ENCODE assay signal across 8 cellular contexts in the genomic region with DNA sequence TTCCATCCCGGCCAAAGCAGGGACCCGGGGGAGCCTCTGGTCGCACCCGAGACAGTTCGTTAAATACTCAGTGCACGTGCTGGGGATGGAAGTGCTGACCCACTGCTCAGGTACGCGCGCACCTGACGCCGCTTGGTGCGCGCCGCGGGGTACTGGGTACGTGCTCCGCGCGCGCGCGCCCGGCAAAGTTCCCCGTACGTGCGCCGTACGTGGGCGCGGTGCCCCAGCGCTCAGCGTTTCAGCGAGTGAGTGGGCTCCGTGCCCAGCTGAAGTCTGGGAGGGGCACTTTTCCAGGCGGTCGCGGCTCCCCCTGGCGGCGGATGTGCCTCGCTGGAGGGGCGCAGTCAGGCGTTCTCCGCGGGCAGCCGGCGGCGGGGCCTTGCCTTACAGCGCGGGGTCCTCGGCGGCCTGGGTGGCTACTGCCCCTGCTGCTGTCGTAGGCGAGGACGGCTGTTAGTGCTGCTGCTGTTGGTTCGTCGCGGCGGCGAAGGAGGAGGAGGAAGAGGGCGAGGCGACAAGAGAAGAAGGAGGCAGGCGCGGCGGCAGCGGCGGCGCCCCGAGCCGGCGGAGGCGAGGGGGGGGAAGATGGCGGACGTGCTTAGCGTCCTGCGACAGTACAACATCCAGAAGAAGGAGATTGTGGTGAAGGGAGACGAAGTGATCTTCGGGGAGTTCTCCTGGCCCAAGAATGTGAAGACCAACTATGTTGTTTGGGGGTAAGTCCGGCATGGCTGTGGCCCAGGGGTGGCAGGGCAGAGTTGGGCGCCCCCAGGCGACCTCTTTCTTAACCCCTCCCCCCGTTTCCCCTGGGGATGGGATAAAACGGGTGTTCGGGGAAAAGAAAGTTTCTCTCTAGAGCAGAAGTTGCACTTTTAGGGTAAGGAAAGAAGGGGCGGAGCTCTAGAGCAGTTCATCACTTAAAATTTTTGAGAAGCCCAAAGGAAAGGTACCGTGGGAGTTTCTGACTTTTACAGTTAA. TPM values are rescaled to one million over a fixed set of nuclear protein-coding genes. Genes with fewer than 3 reads are reported as not detected.
DNase-seq lines count a peak whose midpoint lies in the region; FAIRE-seq and TF ChIP-seq lines count a peak whose summit lies in the region.

A gene (plus strand): TSS at position 416 of the 978 bp plus-strand sequence. CDS start 170 bp downstream, at position 586.

- FAIRE-seq in G401.6 (lab: Jason Lieb, UNC): peak; percentile 90

- peak within 1 kb of the TSS; percentile 80 for H4K8ac ChIP-seq in H9 (replicated peaks; ENCODE audit: insufficient read length, low read depth, low read length)

- H3K23me2 ChIP-seq in H9 (ENCODE audit: insufficient read length, low read depth, low read length, poor library complexity, severe bottlenecking): no peaks in the 10 kb centered on the region

- H3K36me3 Mint-ChIP-seq in H9 (ENCODE audit: insufficient read depth in 1 of 3, low read depth in 3 of 3) (peaks cover 6 to 18% (median 18%) of the 10 kb centered on the region in 3 experiments; a peak in 5 of 7 replicates), neural crest cell (ENCODE audit: low read depth) (peaks cover 2% of the 10 kb centered on the region)

- H2BK20ac ChIP-seq in H9 (ENCODE audit: low read depth, low read length, poor library complexity, severe bottlenecking): no peak within 1 kb of the TSS

- H3K9me3 ChIP-seq in H9 (ENCODE audit: control insufficient read depth, low read depth, low read length) (no peaks in the 10 kb centered on the region), stomach smooth muscle (ENCODE audit: control insufficient read depth in 2 of 2, low read length in 2 of 2) (no peaks in the 10 kb centered on the region)

- H3K79me1 ChIP-seq in H9 (ENCODE audit: insufficient read depth, low read depth, low read length, poor library complexity, severe bottlenecking): no peaks in the 10 kb centered on the region

- H3K4me3 Mint-ChIP-seq in H9: peak within 1 kb of the TSS; percentile 84 to 95
- peak within 1 kb of the TSS; percentile 95 for H3K4me3 Mint-ChIP-seq in neural crest cell

- peak within 1 kb of the TSS; percentile 93 for H3K56ac ChIP-seq in H9 (ENCODE audit: insufficient read length, low read depth, low read length)

- H3K4me3 ChIP-seq in fibroblast of the aortic adventitia (ENCODE audit: low read depth, low read length) (peak within 1 kb of the TSS; percentile 97), stomach smooth muscle (ENCODE audit: low read length in 2 of 2) (peak within 1 kb of the TSS; percentile 87 to 91)

- H3K27ac ChIP-seq in H9 (ENCODE audit: insufficient read length, low read depth, low read length) (peak within 1 kb of the TSS; percentile 97), stomach smooth muscle (ENCODE audit: low read length) (peak within 1 kb of the TSS; percentile 94)

- peak within 1 kb of the TSS; percentile 18 for H2BK5ac ChIP-seq in H9 (ENCODE audit: insufficient read length, low read length)

- H3K27ac Mint-ChIP-seq in H9 (peak within 1 kb of the TSS; percentile 99 to 100 (median 100)), neural crest cell (ENCODE audit: unreplicated experiment) (peak within 1 kb of the TSS; percentile 94)

- H2BK120ac ChIP-seq in H9 (ENCODE audit: low read depth, low read length, poor library complexity, severe bottlenecking): no peak within 1 kb of the TSS

- H4K91ac ChIP-seq in H9 (ENCODE audit: insufficient read length, low read depth, low read length): no peak within 1 kb of the TSS

- no peak within 1 kb of the TSS; the same call in 1 of the 2 replicates for H3K4ac ChIP-seq in H9 (ENCODE audit: low read depth, low read length)

- H3K4me1 ChIP-seq in H9 (ENCODE audit: insufficient read depth, low read length) (no peaks in the 10 kb centered on the region; the same call in 1 of the 2 replicates), stomach smooth muscle (ENCODE audit: control insufficient read depth, insufficient read depth, low read length) (no peaks in the 10 kb centered on the region)

- H3T11ph ChIP-seq in H9 (ENCODE audit: low read length): no peak within 1 kb of the TSS

- H3K9me3 Mint-ChIP-seq in H9 (no peaks in the 10 kb centered on the region), neural crest cell (no peaks in the 10 kb centered on the region)

- no peak within 1 kb of the TSS for H2BK12ac ChIP-seq in H9 (ENCODE audit: insufficient read length, low read depth, low read length)

- no peak within 1 kb of the TSS for H3K23ac ChIP-seq in H9 (ENCODE audit: insufficient read length, low read depth, low read length)

- peaks cover 0 to 3% of the 10 kb centered on the region in 2 donors for H3K36me3 ChIP-seq in stomach smooth muscle (ENCODE audit: control insufficient read depth in 2 of 2, insufficient read depth in 2 of 2, low read length in 2 of 2)

- H3K14ac ChIP-seq in H9 (ENCODE audit: insufficient read depth, low read length): peak within 1 kb of the TSS; percentile 99

- TF ChIP-seq CTCF in H9 (conservative IDR thresholded peaks at IDR 0.05) (peak; percentile 96), fibroblast of the aortic adventitia (IDR thresholded peaks at IDR 0.05; ENCODE audit: insufficient read depth, low read length) (peak; percentile 86), neural crest cell (conservative IDR thresholded peaks at IDR 0.05) (peak; percentile 99)

- no CpG with 5 or more reads among the region's 85 CpGs for WGBS in H9 (ENCODE audit: extremely low coverage, insufficient read length, low lambda C conversion rate)

- peak within 1 kb of the TSS; percentile 97 for H4K5ac ChIP-seq in H9 (ENCODE audit: insufficient read length, low read depth, low read length)

- H3K79me2 ChIP-seq in H9 (ENCODE audit: insufficient read depth, low read length): peaks cover 16% of the 10 kb centered on the region; the same call in 1 of the 2 replicates

- no peak within 1 kb of the TSS for H2BK15ac ChIP-seq in H9 (ENCODE audit: low read depth, low read length)

- DNase-seq in H9: peak; percentile 94
- DNase-seq in M059J (ENCODE audit: low read depth): peak; percentile 94
- peak; percentile 91 to 94 for DNase-seq in SHP77 (lab: John Stamatoyannopoulos, UW)
- peak; percentile 99 for DNase-seq in activated effector memory CD4-positive, alpha-beta T cell treated with Interleukin-2 at 50 U/mL for 16 hours
- DNase-seq in fibroblast of the aortic adventitia (ENCODE audit: low read depth): peak; percentile 95
- DNase-seq in neural crest cell (ENCODE audit: low read depth, low spot score): peak; percentile 100

- H3K9ac ChIP-seq in H9 (ENCODE audit: extremely low read depth, insufficient read length, low read length): peak within 1 kb of the TSS; percentile 97
- H3K9ac ChIP-seq in stomach smooth muscle (ENCODE audit: low read length in 2 of 2): peak within 1 kb of the TSS; percentile 91 to 97

- H3K27me3 ChIP-seq in H9 (ENCODE audit: insufficient read depth, low read length): no peaks in the 10 kb centered on the region
- H3K27me3 ChIP-seq in stomach smooth muscle (ENCODE audit: control insufficient read depth in 1 of 2, insufficient read depth in 2 of 2, low read length in 2 of 2): no peaks in the 10 kb centered on the region

- H3K4me1 Mint-ChIP-seq in H9 (peaks cover 14 to 15% of the 10 kb centered on the region in 2 experiments), neural crest cell (peaks cover 22% of the 10 kb centered on the region)

- H3K4me2 ChIP-seq in H9 (ENCODE audit: insufficient read depth, insufficient read length, low read length): peak within 1 kb of the TSS; percentile 73

- H3K27me3 Mint-ChIP-seq in H9 (ENCODE audit: low read depth) (peaks cover 11% of the 10 kb centered on the region), neural crest cell (ENCODE audit: low read depth) (peaks cover 2% of the 10 kb centered on the region)

- no peak within 1 kb of the TSS for H2AFZ ChIP-seq in H9 (ENCODE audit: low read length)

- no peak within 1 kb of the TSS for H2AK5ac ChIP-seq in H9 (ENCODE audit: insufficient read length, low read length)

- no peaks in the 10 kb centered on the region for H4K20me1 ChIP-seq in H9 (ENCODE audit: control insufficient read depth, insufficient read depth, insufficient read length)

- H3K18ac ChIP-seq in H9 (ENCODE audit: insufficient read length, low read depth, low read length): peak within 1 kb of the TSS; percentile 99

RNA-seq across cellular contexts. Expression of the gene that starts here (rescaled TPM):
- total RNA-seq in H9 (2021) (62.5 and 63.7 TPM in 2 replicates), fibroblast of the aortic adventitia (ENCODE audit: low replicate concordance) (33.4 and 174 TPM in 2 replicates), neural crest cell (50.4 and 50.5 TPM in 2 replicates)
- total RNA-seq in M059J (2014; rRNA removed; shearing (Covaris generic)): 16.0 and 17.6 TPM in 2 replicates

Comparison
In these comparisons a context has a peak if more than half of its experiments do, and no peak if none do; other contexts are left out.
1. Peak in every context shown above with its lines: DNase-seq, H3K4me3 ChIP-seq and H3K27ac ChIP-seq.